Comparison of ENCODE assay signal across 1 cellular context in the genomic region with DNA sequence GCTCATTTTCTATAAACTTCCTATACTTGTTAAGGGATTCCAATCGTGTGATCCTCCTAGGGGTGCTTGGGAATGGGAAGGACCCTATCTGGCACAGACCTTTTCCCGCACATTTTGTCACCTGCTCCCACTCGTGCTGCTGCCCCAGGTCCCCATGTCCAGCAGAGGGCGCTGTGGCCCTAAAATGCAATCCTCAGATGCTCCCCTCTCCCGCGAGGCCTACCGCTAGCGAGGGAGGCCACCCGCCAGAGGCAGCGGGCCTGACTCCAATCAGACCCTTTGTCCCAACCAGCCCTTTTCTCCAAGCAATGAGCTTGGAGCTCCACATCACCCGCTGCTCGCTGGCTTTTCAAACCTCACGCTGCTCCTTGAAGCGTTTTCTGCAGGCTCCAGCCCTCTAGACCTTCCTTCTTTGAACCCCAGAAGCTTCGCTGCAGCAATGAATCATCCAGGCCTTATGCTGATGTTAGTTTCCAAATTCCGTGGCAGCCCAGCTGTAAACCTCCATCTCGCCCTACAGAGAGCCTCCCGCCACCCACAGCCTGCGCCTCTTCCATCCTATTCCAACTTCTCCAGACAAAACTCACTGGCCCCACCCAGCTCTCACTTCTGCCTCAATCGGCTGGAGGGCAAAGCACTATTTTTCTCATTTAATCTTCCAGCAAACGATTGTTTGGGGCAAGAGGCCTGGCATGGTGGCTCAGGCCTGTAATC.
TF ChIP-seq lines count a peak whose summit lies in the region.

No MANE protein-coding gene starts in this region.

TF ChIP-seq in HepG2, 621 proteins besides CTCF, POLR2A, EP300 and RAD21 (continued from another document and continues in another):
- TF ChIP-seq, protein P1, sequence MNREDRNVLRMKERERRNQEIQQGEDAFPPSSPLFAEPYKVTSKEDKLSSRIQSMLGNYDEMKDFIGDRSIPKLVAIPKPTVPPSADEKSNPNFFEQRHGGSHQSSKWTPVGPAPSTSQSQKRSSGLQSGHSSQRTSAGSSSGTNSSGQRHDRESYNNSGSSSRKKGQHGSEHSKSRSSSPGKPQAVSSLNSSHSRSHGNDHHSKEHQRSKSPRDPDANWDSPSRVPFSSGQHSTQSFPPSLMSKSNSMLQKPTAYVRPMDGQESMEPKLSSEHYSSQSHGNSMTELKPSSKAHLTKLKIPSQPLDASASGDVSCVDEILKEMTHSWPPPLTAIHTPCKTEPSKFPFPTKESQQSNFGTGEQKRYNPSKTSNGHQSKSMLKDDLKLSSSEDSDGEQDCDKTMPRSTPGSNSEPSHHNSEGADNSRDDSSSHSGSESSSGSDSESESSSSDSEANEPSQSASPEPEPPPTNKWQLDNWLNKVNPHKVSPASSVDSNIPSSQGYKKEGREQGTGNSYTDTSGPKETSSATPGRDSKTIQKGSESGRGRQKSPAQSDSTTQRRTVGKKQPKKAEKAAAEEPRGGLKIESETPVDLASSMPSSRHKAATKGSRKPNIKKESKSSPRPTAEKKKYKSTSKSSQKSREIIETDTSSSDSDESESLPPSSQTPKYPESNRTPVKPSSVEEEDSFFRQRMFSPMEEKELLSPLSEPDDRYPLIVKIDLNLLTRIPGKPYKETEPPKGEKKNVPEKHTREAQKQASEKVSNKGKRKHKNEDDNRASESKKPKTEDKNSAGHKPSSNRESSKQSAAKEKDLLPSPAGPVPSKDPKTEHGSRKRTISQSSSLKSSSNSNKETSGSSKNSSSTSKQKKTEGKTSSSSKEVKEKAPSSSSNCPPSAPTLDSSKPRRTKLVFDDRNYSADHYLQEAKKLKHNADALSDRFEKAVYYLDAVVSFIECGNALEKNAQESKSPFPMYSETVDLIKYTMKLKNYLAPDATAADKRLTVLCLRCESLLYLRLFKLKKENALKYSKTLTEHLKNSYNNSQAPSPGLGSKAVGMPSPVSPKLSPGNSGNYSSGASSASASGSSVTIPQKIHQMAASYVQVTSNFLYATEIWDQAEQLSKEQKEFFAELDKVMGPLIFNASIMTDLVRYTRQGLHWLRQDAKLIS (CRISPR knock-in tag; IDR thresholded peaks at IDR 0.05): no peak
- no peak for TF ChIP-seq ZBTB21 (CRISPR knock-in tag; IDR thresholded peaks at IDR 0.05)
- TF ChIP-seq TBP (CRISPR knock-in tag; IDR thresholded peaks at IDR 0.05): no peak
- no peak for TF ChIP-seq ARNT2 (CRISPR knock-in tag; IDR thresholded peaks at IDR 0.05; ENCODE audit: low read depth)
- TF ChIP-seq ZNF878 (CRISPR knock-in tag; IDR thresholded peaks at IDR 0.05): no peak
- 0 out of 2 replicates have a peak, but pooled peaks have one; percentile 41 for TF ChIP-seq ZSCAN5A (CRISPR knock-in tag; IDR thresholded peaks at IDR 0.05; ENCODE audit: borderline replicate concordance)
- TF ChIP-seq, protein P2, sequence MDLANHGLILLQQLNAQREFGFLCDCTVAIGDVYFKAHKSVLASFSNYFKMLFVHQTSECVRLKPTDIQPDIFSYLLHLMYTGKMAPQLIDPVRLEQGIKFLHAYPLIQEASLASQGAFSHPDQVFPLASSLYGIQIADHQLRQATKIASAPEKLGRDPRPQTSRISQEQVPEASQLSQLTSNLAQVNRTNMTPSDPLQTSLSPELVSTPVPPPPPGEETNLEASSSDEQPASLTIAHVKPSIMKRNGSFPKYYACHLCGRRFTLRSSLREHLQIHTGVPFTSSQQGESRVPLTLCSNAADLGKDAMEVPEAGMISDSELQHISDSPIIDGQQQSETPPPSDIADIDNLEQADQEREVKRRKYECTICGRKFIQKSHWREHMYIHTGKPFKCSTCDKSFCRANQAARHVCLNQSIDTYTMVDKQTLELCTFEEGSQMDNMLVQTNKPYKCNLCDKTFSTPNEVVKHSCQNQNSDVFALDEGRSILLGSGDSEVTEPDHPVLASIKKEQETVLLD (CRISPR knock-in tag; IDR thresholded peaks at IDR 0.05; ENCODE audit: low read depth): no peak
- TF ChIP-seq HCFC1 (IDR thresholded peaks at IDR 0.05; ENCODE audit: low read depth, low read length): no peak
- TF ChIP-seq ZNF773 (CRISPR knock-in tag; IDR thresholded peaks at IDR 0.05; ENCODE audit: borderline replicate concordance): 0 out of 2 replicates have a peak, but pooled peaks have one; percentile 71
- no peak for TF ChIP-seq ZNF678 (CRISPR knock-in tag; IDR thresholded peaks at IDR 0.05)
- peak; percentile 58 for TF ChIP-seq FOXO1 (CRISPR knock-in tag; IDR thresholded peaks at IDR 0.05)
- TF ChIP-seq ARID5B (CRISPR knock-in tag; IDR thresholded peaks at IDR 0.05): peak; percentile 65; the same call in 1 of the 2 replicates
- TF ChIP-seq ATF4 (CRISPR knock-in tag; IDR thresholded peaks at IDR 0.05): no peak
- TF ChIP-seq SRSF9 (IDR thresholded peaks at IDR 0.05; ENCODE audit: borderline replicate concordance, insufficient read depth, low read depth, low read length, poor library complexity, severe bottlenecking): no peak
- peak; percentile 47; the same call in 1 of the 2 replicates for TF ChIP-seq ZNF34 (CRISPR knock-in tag; IDR thresholded peaks at IDR 0.05; ENCODE audit: borderline replicate concordance)
- peak; percentile 52; the same call in 1 of the 2 replicates for TF ChIP-seq ERF (CRISPR knock-in tag; IDR thresholded peaks at IDR 0.05)
- TF ChIP-seq SP1 (IDR thresholded peaks at IDR 0.05): no peak
- TF ChIP-seq SP1 (CRISPR knock-in tag; IDR thresholded peaks at IDR 0.05): no peak
- TF ChIP-seq, protein P3, sequence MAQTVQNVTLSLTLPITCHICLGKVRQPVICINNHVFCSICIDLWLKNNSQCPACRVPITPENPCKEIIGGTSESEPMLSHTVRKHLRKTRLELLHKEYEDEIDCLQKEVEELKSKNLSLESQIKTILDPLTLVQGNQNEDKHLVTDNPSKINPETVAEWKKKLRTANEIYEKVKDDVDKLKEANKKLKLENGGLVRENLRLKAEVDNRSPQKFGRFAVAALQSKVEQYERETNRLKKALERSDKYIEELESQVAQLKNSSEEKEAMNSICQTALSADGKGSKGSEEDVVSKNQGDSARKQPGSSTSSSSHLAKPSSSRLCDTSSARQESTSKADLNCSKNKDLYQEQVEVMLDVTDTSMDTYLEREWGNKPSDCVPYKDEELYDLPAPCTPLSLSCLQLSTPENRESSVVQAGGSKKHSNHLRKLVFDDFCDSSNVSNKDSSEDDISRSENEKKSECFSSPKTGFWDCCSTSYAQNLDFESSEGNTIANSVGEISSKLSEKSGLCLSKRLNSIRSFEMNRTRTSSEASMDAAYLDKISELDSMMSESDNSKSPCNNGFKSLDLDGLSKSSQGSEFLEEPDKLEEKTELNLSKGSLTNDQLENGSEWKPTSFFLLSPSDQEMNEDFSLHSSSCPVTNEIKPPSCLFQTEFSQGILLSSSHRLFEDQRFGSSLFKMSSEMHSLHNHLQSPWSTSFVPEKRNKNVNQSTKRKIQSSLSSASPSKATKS (CRISPR knock-in tag; IDR thresholded peaks at IDR 0.05): no peak
- no peak for TF ChIP-seq ZNF263 (CRISPR knock-in tag; IDR thresholded peaks at IDR 0.05)
- TF ChIP-seq, protein P4, sequence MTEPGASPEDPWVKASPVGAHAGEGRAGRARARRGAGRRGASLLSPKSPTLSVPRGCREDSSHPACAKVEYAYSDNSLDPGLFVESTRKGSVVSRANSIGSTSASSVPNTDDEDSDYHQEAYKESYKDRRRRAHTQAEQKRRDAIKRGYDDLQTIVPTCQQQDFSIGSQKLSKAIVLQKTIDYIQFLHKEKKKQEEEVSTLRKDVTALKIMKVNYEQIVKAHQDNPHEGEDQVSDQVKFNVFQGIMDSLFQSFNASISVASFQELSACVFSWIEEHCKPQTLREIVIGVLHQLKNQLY (CRISPR knock-in tag; IDR thresholded peaks at IDR 0.05): no peak
- peak; percentile 30 for TF ChIP-seq HNRNPLL (IDR thresholded peaks at IDR 0.05; ENCODE audit: low read depth, low read length, poor library complexity, severe bottlenecking)
- TF ChIP-seq POLR2AphosphoS2 (IDR thresholded peaks at IDR 0.05; ENCODE audit: low read depth, low read length): no peak
- peak; percentile 96 for TF ChIP-seq ZFY (CRISPR knock-in tag; IDR thresholded peaks at IDR 0.05)
- no peak for TF ChIP-seq TARDBP (CRISPR knock-in tag; IDR thresholded peaks at IDR 0.05)
- TF ChIP-seq PAWR (CRISPR knock-in tag; IDR thresholded peaks at IDR 0.05; ENCODE audit: borderline replicate concordance): no peak
- no peak for TF ChIP-seq KDM6A (CRISPR knock-in tag; IDR thresholded peaks at IDR 0.05; ENCODE audit: low read depth)
- peak; percentile 80 for TF ChIP-seq ZFP91 (CRISPR knock-in tag; IDR thresholded peaks at IDR 0.05; ENCODE audit: borderline replicate concordance)
- TF ChIP-seq NR1H2 (CRISPR knock-in tag; IDR thresholded peaks at IDR 0.05; ENCODE audit: borderline replicate concordance, low read depth): no peak
- TF ChIP-seq, protein P5, sequence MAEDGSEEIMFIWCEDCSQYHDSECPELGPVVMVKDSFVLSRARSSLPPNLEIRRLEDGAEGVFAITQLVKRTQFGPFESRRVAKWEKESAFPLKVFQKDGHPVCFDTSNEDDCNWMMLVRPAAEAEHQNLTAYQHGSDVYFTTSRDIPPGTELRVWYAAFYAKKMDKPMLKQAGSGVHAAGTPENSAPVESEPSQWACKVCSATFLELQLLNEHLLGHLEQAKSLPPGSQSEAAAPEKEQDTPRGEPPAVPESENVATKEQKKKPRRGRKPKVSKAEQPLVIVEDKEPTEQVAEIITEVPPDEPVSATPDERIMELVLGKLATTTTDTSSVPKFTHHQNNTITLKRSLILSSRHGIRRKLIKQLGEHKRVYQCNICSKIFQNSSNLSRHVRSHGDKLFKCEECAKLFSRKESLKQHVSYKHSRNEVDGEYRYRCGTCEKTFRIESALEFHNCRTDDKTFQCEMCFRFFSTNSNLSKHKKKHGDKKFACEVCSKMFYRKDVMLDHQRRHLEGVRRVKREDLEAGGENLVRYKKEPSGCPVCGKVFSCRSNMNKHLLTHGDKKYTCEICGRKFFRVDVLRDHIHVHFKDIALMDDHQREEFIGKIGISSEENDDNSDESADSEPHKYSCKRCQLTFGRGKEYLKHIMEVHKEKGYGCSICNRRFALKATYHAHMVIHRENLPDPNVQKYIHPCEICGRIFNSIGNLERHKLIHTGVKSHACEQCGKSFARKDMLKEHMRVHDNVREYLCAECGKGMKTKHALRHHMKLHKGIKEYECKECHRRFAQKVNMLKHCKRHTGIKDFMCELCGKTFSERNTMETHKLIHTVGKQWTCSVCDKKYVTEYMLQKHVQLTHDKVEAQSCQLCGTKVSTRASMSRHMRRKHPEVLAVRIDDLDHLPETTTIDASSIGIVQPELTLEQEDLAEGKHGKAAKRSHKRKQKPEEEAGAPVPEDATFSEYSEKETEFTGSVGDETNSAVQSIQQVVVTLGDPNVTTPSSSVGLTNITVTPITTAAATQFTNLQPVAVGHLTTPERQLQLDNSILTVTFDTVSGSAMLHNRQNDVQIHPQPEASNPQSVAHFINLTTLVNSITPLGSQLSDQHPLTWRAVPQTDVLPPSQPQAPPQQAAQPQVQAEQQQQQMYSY (CRISPR knock-in tag; IDR thresholded peaks at IDR 0.05): no peak
- TF ChIP-seq ZNF713 (CRISPR knock-in tag; IDR thresholded peaks at IDR 0.05): no peak
- TF ChIP-seq AKAP8 (CRISPR knock-in tag; IDR thresholded peaks at IDR 0.05): no peak
- TF ChIP-seq SMAD1 (CRISPR knock-in tag; IDR thresholded peaks at IDR 0.05; ENCODE audit: borderline replicate concordance, low read depth): no peak; the same call in 1 of the 2 replicates
- TF ChIP-seq ZNF766 (CRISPR knock-in tag; IDR thresholded peaks at IDR 0.05; ENCODE audit: borderline replicate concordance): peak; percentile 89; the same call in 1 of the 2 replicates
- TF ChIP-seq U2AF1 (optimal IDR thresholded peaks at IDR 0.05; ENCODE audit: low read depth, low read length): no peak
